In the genomic region with DNA sequence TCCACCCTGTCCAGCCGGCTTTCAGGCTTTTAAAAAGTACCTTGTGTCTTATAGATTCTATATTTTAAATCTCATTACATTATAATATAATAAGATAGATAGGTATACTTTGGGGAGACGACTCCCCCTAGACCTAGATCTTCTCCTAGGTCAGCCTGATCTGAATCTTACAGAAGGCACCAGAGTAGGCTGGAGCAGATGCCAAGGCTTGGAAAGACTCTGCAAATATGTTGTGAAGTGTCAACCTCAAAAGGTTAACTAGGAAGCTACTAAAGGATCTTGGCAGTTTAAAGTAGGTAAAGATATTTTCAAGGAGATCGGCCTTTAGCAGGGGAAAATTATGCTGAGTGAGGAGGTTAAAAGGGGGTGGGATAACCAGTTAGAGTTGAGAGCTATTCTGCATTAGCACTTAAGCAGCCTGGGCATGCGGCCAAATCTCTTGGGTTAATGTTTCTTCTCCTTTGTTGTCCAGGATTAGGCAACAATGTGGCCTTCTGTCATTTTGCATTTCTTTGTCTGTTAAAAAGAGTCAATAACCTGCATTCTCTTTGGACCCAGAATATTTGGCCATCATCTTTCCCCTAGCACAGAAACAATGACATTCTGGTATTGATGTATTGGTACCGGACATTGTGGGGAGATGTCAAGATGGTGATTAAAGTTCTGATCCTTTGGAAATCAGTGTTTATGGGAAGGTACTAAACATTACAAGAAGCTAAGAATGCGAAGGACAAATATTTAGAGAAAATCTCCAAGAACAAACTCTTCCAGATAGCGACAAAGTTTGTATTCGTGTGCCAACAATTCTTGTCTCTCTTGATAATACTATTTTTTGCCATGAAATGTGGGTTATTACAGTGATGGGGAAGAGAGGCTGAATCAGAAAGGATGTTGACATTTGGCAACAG, we compare ENCODE assay signal across 1 cellular context.
TF ChIP-seq lines count a peak whose summit lies in the region.

No MANE protein-coding gene starts in this region.

TF ChIP-seq in GM23338, 12 proteins besides CTCF, POLR2A, EP300 and RAD21 (continued from another document):
- TF ChIP-seq, protein P1, sequence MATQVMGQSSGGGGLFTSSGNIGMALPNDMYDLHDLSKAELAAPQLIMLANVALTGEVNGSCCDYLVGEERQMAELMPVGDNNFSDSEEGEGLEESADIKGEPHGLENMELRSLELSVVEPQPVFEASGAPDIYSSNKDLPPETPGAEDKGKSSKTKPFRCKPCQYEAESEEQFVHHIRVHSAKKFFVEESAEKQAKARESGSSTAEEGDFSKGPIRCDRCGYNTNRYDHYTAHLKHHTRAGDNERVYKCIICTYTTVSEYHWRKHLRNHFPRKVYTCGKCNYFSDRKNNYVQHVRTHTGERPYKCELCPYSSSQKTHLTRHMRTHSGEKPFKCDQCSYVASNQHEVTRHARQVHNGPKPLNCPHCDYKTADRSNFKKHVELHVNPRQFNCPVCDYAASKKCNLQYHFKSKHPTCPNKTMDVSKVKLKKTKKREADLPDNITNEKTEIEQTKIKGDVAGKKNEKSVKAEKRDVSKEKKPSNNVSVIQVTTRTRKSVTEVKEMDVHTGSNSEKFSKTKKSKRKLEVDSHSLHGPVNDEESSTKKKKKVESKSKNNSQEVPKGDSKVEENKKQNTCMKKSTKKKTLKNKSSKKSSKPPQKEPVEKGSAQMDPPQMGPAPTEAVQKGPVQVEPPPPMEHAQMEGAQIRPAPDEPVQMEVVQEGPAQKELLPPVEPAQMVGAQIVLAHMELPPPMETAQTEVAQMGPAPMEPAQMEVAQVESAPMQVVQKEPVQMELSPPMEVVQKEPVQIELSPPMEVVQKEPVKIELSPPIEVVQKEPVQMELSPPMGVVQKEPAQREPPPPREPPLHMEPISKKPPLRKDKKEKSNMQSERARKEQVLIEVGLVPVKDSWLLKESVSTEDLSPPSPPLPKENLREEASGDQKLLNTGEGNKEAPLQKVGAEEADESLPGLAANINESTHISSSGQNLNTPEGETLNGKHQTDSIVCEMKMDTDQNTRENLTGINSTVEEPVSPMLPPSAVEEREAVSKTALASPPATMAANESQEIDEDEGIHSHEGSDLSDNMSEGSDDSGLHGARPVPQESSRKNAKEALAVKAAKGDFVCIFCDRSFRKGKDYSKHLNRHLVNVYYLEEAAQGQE (IDR thresholded peaks at IDR 0.05; ENCODE audit: unreplicated experiment), result no peak
- TF ChIP-seq JUNB (IDR thresholded peaks at IDR 0.05; ENCODE audit: unreplicated experiment) (no peak), EZH2 (IDR thresholded peaks at IDR 0.05; ENCODE audit: low read depth, unreplicated experiment) (no peak), STAT1 (IDR thresholded peaks at IDR 0.05; ENCODE audit: unreplicated experiment) (no peak), POLR2AphosphoS5 (IDR thresholded peaks at IDR 0.05; ENCODE audit: low read depth) (no peak), EZH2phosphoT487 (IDR thresholded peaks at IDR 0.05; ENCODE audit: unreplicated experiment) (no peak), ZNF114 (CRISPR knock-in tag; IDR thresholded peaks at IDR 0.05) (no peak), NANOG (IDR thresholded peaks at IDR 0.05; ENCODE audit: borderline replicate concordance) (no peak), CREB1 (CRISPR knock-in tag; IDR thresholded peaks at IDR 0.05; ENCODE audit: low read depth) (no peak)
- TF ChIP-seq, protein P2, sequence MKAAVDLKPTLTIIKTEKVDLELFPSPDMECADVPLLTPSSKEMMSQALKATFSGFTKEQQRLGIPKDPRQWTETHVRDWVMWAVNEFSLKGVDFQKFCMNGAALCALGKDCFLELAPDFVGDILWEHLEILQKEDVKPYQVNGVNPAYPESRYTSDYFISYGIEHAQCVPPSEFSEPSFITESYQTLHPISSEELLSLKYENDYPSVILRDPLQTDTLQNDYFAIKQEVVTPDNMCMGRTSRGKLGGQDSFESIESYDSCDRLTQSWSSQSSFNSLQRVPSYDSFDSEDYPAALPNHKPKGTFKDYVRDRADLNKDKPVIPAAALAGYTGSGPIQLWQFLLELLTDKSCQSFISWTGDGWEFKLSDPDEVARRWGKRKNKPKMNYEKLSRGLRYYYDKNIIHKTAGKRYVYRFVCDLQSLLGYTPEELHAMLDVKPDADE (IDR thresholded peaks at IDR 0.05), result no peak
- TF ChIP-seq, protein P3, sequence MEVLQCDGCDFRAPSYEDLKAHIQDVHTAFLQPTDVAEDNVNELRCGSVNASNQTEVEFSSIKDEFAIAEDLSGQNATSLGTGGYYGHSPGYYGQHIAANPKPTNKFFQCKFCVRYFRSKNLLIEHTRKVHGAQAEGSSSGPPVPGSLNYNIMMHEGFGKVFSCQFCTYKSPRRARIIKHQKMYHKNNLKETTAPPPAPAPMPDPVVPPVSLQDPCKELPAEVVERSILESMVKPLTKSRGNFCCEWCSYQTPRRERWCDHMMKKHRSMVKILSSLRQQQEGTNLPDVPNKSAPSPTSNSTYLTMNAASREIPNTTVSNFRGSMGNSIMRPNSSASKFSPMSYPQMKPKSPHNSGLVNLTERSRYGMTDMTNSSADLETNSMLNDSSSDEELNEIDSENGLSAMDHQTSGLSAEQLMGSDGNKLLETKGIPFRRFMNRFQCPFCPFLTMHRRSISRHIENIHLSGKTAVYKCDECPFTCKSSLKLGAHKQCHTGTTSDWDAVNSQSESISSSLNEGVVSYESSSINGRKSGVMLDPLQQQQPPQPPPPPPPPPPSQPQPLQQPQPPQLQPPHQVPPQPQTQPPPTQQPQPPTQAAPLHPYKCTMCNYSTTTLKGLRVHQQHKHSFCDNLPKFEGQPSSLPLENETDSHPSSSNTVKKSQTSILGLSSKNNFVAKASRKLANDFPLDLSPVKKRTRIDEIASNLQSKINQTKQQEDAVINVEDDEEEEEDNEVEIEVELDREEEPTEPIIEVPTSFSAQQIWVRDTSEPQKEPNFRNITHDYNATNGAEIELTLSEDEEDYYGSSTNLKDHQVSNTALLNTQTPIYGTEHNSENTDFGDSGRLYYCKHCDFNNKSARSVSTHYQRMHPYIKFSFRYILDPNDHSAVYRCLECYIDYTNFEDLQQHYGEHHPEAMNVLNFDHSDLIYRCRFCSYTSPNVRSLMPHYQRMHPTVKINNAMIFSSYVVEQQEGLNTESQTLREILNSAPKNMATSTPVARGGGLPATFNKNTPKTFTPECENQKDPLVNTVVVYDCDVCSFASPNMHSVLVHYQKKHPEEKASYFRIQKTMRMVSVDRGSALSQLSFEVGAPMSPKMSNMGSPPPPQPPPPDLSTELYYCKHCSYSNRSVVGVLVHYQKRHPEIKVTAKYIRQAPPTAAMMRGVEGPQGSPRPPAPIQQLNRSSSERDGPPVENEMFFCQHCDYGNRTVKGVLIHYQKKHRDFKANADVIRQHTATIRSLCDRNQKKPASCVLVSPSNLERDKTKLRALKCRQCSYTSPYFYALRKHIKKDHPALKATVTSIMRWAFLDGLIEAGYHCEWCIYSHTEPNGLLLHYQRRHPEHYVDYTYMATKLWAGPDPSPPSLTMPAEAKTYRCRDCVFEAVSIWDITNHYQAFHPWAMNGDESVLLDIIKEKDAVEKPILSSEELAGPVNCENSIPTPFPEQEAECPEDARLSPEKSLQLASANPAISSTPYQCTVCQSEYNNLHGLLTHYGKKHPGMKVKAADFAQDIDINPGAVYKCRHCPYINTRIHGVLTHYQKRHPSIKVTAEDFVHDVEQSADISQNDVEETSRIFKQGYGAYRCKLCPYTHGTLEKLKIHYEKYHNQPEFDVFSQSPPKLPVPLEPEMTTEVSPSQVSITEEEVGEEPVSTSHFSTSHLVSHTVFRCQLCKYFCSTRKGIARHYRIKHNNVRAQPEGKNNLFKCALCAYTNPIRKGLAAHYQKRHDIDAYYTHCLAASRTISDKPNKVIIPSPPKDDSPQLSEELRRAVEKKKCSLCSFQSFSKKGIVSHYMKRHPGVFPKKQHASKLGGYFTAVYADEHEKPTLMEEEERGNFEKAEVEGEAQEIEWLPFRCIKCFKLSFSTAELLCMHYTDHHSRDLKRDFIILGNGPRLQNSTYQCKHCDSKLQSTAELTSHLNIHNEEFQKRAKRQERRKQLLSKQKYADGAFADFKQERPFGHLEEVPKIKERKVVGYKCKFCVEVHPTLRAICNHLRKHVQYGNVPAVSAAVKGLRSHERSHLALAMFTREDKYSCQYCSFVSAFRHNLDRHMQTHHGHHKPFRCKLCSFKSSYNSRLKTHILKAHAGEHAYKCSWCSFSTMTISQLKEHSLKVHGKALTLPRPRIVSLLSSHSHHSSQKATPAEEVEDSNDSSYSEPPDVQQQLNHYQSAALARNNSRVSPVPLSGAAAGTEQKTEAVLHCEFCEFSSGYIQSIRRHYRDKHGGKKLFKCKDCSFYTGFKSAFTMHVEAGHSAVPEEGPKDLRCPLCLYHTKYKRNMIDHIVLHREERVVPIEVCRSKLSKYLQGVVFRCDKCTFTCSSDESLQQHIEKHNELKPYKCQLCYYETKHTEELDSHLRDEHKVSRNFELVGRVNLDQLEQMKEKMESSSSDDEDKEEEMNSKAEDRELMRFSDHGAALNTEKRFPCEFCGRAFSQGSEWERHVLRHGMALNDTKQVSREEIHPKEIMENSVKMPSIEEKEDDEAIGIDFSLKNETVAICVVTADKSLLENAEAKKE (CRISPR knock-in tag; IDR thresholded peaks at IDR 0.05), result no peak
